9 cellular contexts compared by ENCODE assay signal in the genomic region with DNA sequence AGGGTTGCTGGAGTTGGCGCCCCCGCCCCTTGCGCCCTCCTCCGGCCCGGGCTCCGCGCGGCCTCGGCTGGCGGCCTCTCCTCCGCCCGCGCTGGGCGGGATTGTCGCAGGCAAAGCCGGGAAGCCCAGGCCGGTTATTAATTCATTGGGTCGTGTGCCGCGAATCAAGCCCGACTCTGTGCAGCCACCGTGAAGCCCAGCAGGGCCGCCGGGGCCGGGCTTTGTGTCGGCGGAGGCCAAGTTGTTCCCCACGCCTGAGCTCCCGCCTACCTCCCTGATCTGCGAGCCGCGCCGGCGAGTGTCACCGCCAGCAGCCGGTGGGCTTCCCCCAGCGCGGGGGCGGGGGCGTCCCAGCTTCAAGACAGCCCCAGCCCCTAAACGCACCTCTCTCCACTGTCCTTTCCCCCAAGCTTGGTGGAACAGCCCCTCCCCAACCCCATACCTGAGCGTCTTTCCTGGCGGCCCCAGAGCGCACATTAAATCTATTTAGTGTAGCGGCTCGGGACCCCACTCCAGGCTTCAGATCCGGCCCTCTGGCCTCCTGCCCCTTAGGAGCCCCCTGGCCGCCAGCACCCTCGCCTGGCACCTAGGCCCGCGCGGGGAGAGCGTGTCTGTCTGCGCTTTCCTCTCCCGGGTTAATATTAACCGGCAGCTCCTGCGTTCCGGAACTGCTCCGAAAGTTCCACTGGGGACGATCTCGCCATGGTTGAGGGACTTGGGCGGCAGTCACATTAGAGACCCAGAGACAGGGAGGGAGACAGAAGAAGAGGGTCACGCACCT. TPM values are rescaled to one million over a fixed set of nuclear protein-coding genes. Genes with fewer than 3 reads are reported as not detected.
DNase-seq lines count a peak whose midpoint lies in the region; ATAC-seq, FAIRE-seq and TF ChIP-seq lines count a peak whose summit lies in the region.
"Had no signal": no experiment of that assay in that cellular context is flagged by ENCODE, and none has a peak within 500 bp of the region (broad histone marks: within the 10 kb centered on the region; RNA-seq: fewer than 3 reads in every experiment).

No MANE protein-coding gene starts in this region.

- H3K4me2 ChIP-seq in hepatocyte: peak overlapping the region; percentile 95

- intact Hi-C loops in psoas muscle (cut with DNase I): no loop called here

- no peaks in the 10 kb centered on the region for H3K9me2 ChIP-seq in hepatocyte (replicated peaks; ENCODE audit: insufficient read depth)

- H2AFZ ChIP-seq in hepatocyte: peak overlapping the region; percentile 56

- DNase-seq in GM19239 (ENCODE audit: insufficient read length, low spot score): no peak
- DNase-seq in HuH-7 (ENCODE audit: low spot score): peak; percentile 86
- DNase-seq in hepatocyte (ENCODE audit: low spot score): peak; percentile 73
- no peak for DNase-seq in psoas muscle
- DNase-seq in stimulated activated CD4-positive, alpha-beta T cell treated with anti-CD3 and anti-CD28 coated beads, Interleukin-12 subunit alpha, Interleukin-12 subunit beta, amount 100 ng/mL, for 4 hours: no peak
- DNase-seq in COLO829 (ENCODE audit: low spot score): no peak
- no peak for DNase-seq in NCI-H2196 treated with DMSO at 0.1 percent for 48 hours (lab: John Stamatoyannopoulos, UW; ENCODE audit: unreplicated experiment)
- DNase-seq: activated gamma-delta T cell treated with Interleukin-2 at 50 U/mL for 16 hours had no signal

- H3K27me3 ChIP-seq in hepatocyte (peaks cover 74% of the 10 kb centered on the region), psoas muscle (ENCODE audit: insufficient read depth in 3 of 3, low read length in 2 of 3) (peaks cover 5 to 99% (median 68%) of the 10 kb centered on the region in 3 donors)

- FAIRE-seq in GM19239 (lab: Jason Lieb, UNC): peak; percentile 60

- ATAC-seq in psoas muscle: no peak
- ATAC-seq: Right ventricle myocardium inferior had no signal

- TF ChIP-seq CTCF in hepatocyte (IDR thresholded peaks at IDR 0.05; ENCODE audit: poor library complexity) (no peak), psoas muscle (IDR thresholded peaks at IDR 0.05) (no peak)

- H3K4me1 ChIP-seq in hepatocyte (ENCODE audit: insufficient read depth) (peaks cover 31% of the 10 kb centered on the region), psoas muscle (peaks cover 20% of the 10 kb centered on the region)

- peaks cover 24% of the 10 kb centered on the region for H3K79me2 ChIP-seq in hepatocyte

- H3K4me3 ChIP-seq in hepatocyte (peak overlapping the region; percentile 72), psoas muscle (peak overlapping the region; percentile 32)

- H3K27ac ChIP-seq in hepatocyte (peak overlapping the region; percentile 96), psoas muscle (no peak overlapping the region)

- H4K20me1 ChIP-seq in hepatocyte (ENCODE audit: insufficient read depth, poor library complexity, severe bottlenecking): no peaks in the 10 kb centered on the region

- H3K36me3 ChIP-seq in hepatocyte (replicated peaks; ENCODE audit: insufficient read depth, low read depth) (no peaks in the 10 kb centered on the region), psoas muscle (ENCODE audit: insufficient read depth in 1 of 2, low read depth in 1 of 2) (no peaks in the 10 kb centered on the region)

- under 1% methylated on average over 48 of the region's 63 CpGs for WGBS in hepatocyte (ENCODE audit: low lambda C conversion rate, missing lambda C conversion rate)
- 0 to 1% (median 1%) methylated on average over 40 to 63 of the region's 63 CpGs for WGBS in psoas muscle, 3 donors

- H3K9me3 ChIP-seq in hepatocyte (ENCODE audit: low read depth): no peaks in the 10 kb centered on the region
- no peaks in the 10 kb centered on the region for H3K9me3 ChIP-seq in psoas muscle

RNA-seq across cellular contexts. Expression of gene SHH, which starts 3.5 kb away (rescaled TPM):
- 20.4 and 21.2 TPM in 2 replicates for total RNA-seq in hepatocyte
- 8.0 and 12.1 TPM in 2 replicates for polyA plus RNA-seq in hepatocyte
- total RNA-seq in psoas muscle: not detected
- under 1 TPM in 2 of 3 donors, not detected in 1; 0.01 TPM for polyA plus RNA-seq in psoas muscle
- total RNA-seq: Right ventricle myocardium inferior had no signal

Comparison
In these comparisons a context has a peak if more than half of its experiments do, and no peak if none do; other contexts are left out.
1. DNase-seq: peak in HuH-7 (single experiment) and hepatocyte (single experiment); none in GM19239 (single experiment), psoas muscle (0 of 2), stimulated activated CD4-positive, alpha-beta T cell treated with anti-CD3 and anti-CD28 coated beads, Interleukin-12 subunit alpha, Interleukin-12 subunit beta, amount 100 ng/mL, for 4 hours (single experiment), COLO829 (single experiment) and NCI-H2196 treated with DMSO at 0.1 percent for 48 hours (single experiment).
2. RNA of gene SHH, which starts 3.5 kb away (total RNA-seq): 20.4 to 21.2 TPM in hepatocyte; not detected in psoas muscle; every median in the first group is over 10 times any median in the second.